ENCODE assay signal across 10 cellular contexts in genomic region chr16:2719328-2720062, GRCh38. TPM values are rescaled to one million over a fixed set of nuclear protein-coding genes. Genes with fewer than 3 reads are reported as not detected.
DNase-seq lines count a peak whose midpoint lies in the region; ATAC-seq, FAIRE-seq and TF ChIP-seq lines count a peak whose summit lies in the region.
"Had no signal": no experiment of that assay in that cellular context is flagged by ENCODE, and none has a peak within 500 bp of the region (broad histone marks: within the 10 kb centered on the region; RNA-seq: fewer than 3 reads in every experiment).

No MANE protein-coding gene starts in this region.

- no peaks in the 10 kb centered on the region for H3K79me1 ChIP-seq in trophoblast cell (ENCODE audit: low read length)

- no peak overlapping the region for H3K27ac ChIP-seq in DND-41 (ENCODE audit: low read length)
- H3K27ac ChIP-seq in OCI-LY3 (ENCODE audit: low read length) = no peak overlapping the region
- no peak overlapping the region for H3K27ac ChIP-seq in trophoblast cell (ENCODE audit: low read depth, low read length)

- peaks cover 5% of the 10 kb centered on the region for H3K27me3 ChIP-seq in DND-41 (ENCODE audit: insufficient read depth, low read length, poor library complexity)
- H3K27me3 ChIP-seq in OCI-LY3 (ENCODE audit: low read depth, low read length) = 0 out of 2 replicates have a peak, but pooled peaks cover 4% of the 10 kb centered on the region
- H3K27me3 ChIP-seq in trophoblast cell (ENCODE audit: insufficient read depth, low read length) = no peaks in the 10 kb centered on the region

- H2BK12ac ChIP-seq in trophoblast cell (ENCODE audit: low read length) = no peak overlapping the region

- DNase-seq in DND-41 (no peak), trophoblast cell (peak; percentile 57 to 77), SW 1271 (lab: John Stamatoyannopoulos, UW) (no peak), NCI-H1436 treated with DMSO at 0.1 percent for 48 hours (lab: John Stamatoyannopoulos, UW) (no peak), D721Med (ENCODE audit: insufficient read length, low spot score) (no peak)
- DNase-seq: activated CD4-positive, CD25-positive, alpha-beta regulatory T cell treated with anti-CD3 and anti-CD28 coated beads, Interleukin-2, amount 50 U/mL, for 72 hours; foreskin keratinocyte; GF-D8 had no signal

- no peaks in the 10 kb centered on the region for H3K9me3 ChIP-seq in DND-41 (ENCODE audit: insufficient read depth, low read length, severe bottlenecking)
- H3K9me3 ChIP-seq in OCI-LY3 (ENCODE audit: insufficient read depth, low read length) = no peaks in the 10 kb centered on the region
- no peaks in the 10 kb centered on the region for H3K9me3 ChIP-seq in trophoblast cell (ENCODE audit: insufficient read depth, low read depth, low read length)

- H3K4me1 ChIP-seq in DND-41 (ENCODE audit: insufficient read depth, low read length) (peaks cover 42% of the 10 kb centered on the region), OCI-LY3 (ENCODE audit: low read length) (peaks cover 8% of the 10 kb centered on the region), trophoblast cell (ENCODE audit: control insufficient read depth in 1 of 2, insufficient read depth in 2 of 2, low read length in 2 of 2) (peaks cover 11% of the 10 kb centered on the region in 2 experiments)

- H3K79me2 ChIP-seq in DND-41 (ENCODE audit: insufficient read depth, low read length) (no peaks in the 10 kb centered on the region), OCI-LY3 (ENCODE audit: low read length) (0 out of 2 replicates have a peak, but pooled peaks cover 5% of the 10 kb centered on the region), trophoblast cell (ENCODE audit: control insufficient read depth, insufficient read depth, low read length, poor library complexity) (peaks cover 2% of the 10 kb centered on the region)

- H3K36me3 ChIP-seq in DND-41 (ENCODE audit: insufficient read depth, low read length) = no peaks in the 10 kb centered on the region
- H3K36me3 ChIP-seq in OCI-LY3 (replicated peaks; ENCODE audit: low read depth, low read length) = no peaks in the 10 kb centered on the region
- H3K36me3 ChIP-seq in trophoblast cell (ENCODE audit: control insufficient read depth in 1 of 2, insufficient read depth in 2 of 2, low read length in 2 of 2) = no peaks in the 10 kb centered on the region

- H4K8ac ChIP-seq in trophoblast cell (ENCODE audit: low read depth, low read length) = peak overlapping the region; percentile 30

- H3K18ac ChIP-seq in trophoblast cell (ENCODE audit: low read length) = no peak overlapping the region

- H3K4me3 ChIP-seq in DND-41 (ENCODE audit: low read depth in 1 of 2, low read length in 2 of 2) (peak overlapping the region in 1 of 2 experiments; percentile 74; a peak in 1 of 4 replicates), OCI-LY3 (ENCODE audit: low read length) (peak overlapping the region; percentile 94), trophoblast cell (ENCODE audit: low read depth, low read length) (no peak overlapping the region)

- H3K4me2 ChIP-seq in DND-41 (ENCODE audit: insufficient read depth, low read length) (peak overlapping the region; percentile 90), OCI-LY3 (ENCODE audit: low read length) (peak overlapping the region; percentile 54), trophoblast cell (ENCODE audit: low read length) (peak overlapping the region; percentile 25)

- no peak for ATAC-seq in DND-41 (ENCODE audit: insufficient read depth, low read depth)
- ATAC-seq in esophagus mucosa = peak; percentile 60
- ATAC-seq: foreskin keratinocyte had no signal

- no peak overlapping the region for H3K4ac ChIP-seq in trophoblast cell (ENCODE audit: low read depth, low read length)

- H4K20me1 ChIP-seq in DND-41 (ENCODE audit: insufficient read depth, low read length) (no peaks in the 10 kb centered on the region; the same call in 1 of the 2 replicates), OCI-LY3 (ENCODE audit: insufficient read depth, low read length) (no peaks in the 10 kb centered on the region)

- no peak overlapping the region for H4K91ac ChIP-seq in trophoblast cell (ENCODE audit: low read depth, low read length)

- H4K12ac ChIP-seq in trophoblast cell (ENCODE audit: low read depth, low read length) = no peak overlapping the region

- H3K14ac ChIP-seq in trophoblast cell (ENCODE audit: low read length) = no peak overlapping the region

- H2BK5ac ChIP-seq in trophoblast cell (ENCODE audit: low read depth, low read length, poor library complexity) = no peak overlapping the region

- H3K23ac ChIP-seq in trophoblast cell (ENCODE audit: low read length) = no peak overlapping the region

- no peak overlapping the region for H2AK5ac ChIP-seq in trophoblast cell (ENCODE audit: low read length)

- peak overlapping the region; percentile 88; the same call in 1 of the 2 replicates for H3K9ac ChIP-seq in DND-41 (ENCODE audit: low read depth, low read length)
- H3K9ac ChIP-seq in OCI-LY3 (ENCODE audit: low read length) = peak overlapping the region; percentile 78; the same call in 1 of the 2 replicates
- H3K9ac ChIP-seq in trophoblast cell (ENCODE audit: low read length) = no peak overlapping the region

- WGBS in trophoblast cell (ENCODE audit: extremely low coverage, insufficient coverage, insufficient read length) = no CpG with 5 or more reads among the region's 16 CpGs

- no peak for FAIRE-seq in D721Med (lab: Jason Lieb, UNC)

- TF ChIP-seq CTCF in DND-41 (IDR thresholded peaks at IDR 0.05; ENCODE audit: borderline replicate concordance, extremely low read depth, low read length, poor library complexity, severe bottlenecking) = no peak
- no peak for TF ChIP-seq CTCF in OCI-LY3 (IDR thresholded peaks at IDR 0.05; ENCODE audit: low read depth, low read length)
- TF ChIP-seq CTCF in D721Med (IDR thresholded peaks at IDR 0.05; ENCODE audit: insufficient read depth, missing control alignments) = no peak

- no peak overlapping the region for H2AFZ ChIP-seq in DND-41 (ENCODE audit: low read depth, low read length)
- no peak overlapping the region for H2AFZ ChIP-seq in OCI-LY3 (ENCODE audit: low read depth, low read length)
- no peak overlapping the region for H2AFZ ChIP-seq in trophoblast cell (ENCODE audit: insufficient read depth, low read length, poor library complexity)

- no peak overlapping the region for H2BK120ac ChIP-seq in trophoblast cell (ENCODE audit: insufficient read depth, low read length, poor library complexity)

RNA-seq across cellular contexts. Expression of gene PRSS27, which starts 0.5 kb away (rescaled TPM):
- total RNA-seq in esophagus mucosa = 191 TPM
- polyA plus RNA-seq in trophoblast cell (2013) = 0.90 and 1.0 TPM in 2 replicates

RNA-seq across cellular contexts. Expression of gene SRRM2, which starts 32.9 kb away (rescaled TPM):
- total RNA-seq in esophagus mucosa = 280 TPM
- 472 and 481 TPM in 2 replicates for polyA plus RNA-seq in trophoblast cell (2013)

RNA-seq across cellular contexts. Expression of gene KCTD5, which starts 37.2 kb away (rescaled TPM):
- total RNA-seq in esophagus mucosa = 37.7 TPM
- polyA plus RNA-seq in trophoblast cell (2013) = 61.6 and 64.8 TPM in 2 replicates

RNA-seq across cellular contexts. Expression of gene ELOB, which starts 57.6 kb away (rescaled TPM):
- total RNA-seq in esophagus mucosa = 310 TPM
- polyA plus RNA-seq in trophoblast cell (2013) = 100 TPM in 2 replicates

Comparison
In these comparisons a context has a peak if more than half of its experiments do, and no peak if none do; other contexts are left out.
1. DNase-seq: peak in trophoblast cell (2 of 2); none in DND-41 (single experiment), SW 1271 (0 of 2), NCI-H1436 treated with DMSO at 0.1 percent for 48 hours (single experiment) and D721Med (single experiment).
2. H3K4me2 ChIP-seq: peak in every context shown above with its lines; median percentile 90 in DND-41; 54 in OCI-LY3; 25 in trophoblast cell.